ENCODE assay signal across 8 cellular contexts in genomic region chr6:44233560-44234100, GRCh38. TPM values are rescaled to one million over a fixed set of nuclear protein-coding genes. Genes with fewer than 3 reads are reported as not detected.
DNase-seq lines count a peak whose midpoint lies in the region; ATAC-seq and TF ChIP-seq lines count a peak whose summit lies in the region.
"Had no signal": no experiment of that assay in that cellular context is flagged by ENCODE, and none has a peak within 500 bp of the region (broad histone marks: within the 10 kb centered on the region; RNA-seq: fewer than 3 reads in every experiment).

No MANE protein-coding gene starts in this region.

- peaks cover 39% of the 10 kb centered on the region for H3K36me3 ChIP-seq in lower lobe of right lung
- H3K36me3 ChIP-seq: Peyer's patch had no signal

- peak overlapping the region; percentile 86 for H3K27ac ChIP-seq in caudate nucleus (ENCODE audit: low read depth, low read length)
- H3K27ac ChIP-seq in lower lobe of right lung = peak overlapping the region; percentile 53
- peak overlapping the region; percentile 79 for H3K27ac ChIP-seq in temporal lobe (ENCODE audit: low read depth, low read length)

- peaks cover 43% of the 10 kb centered on the region for H3K4me1 ChIP-seq in lower lobe of right lung

- no peak for TF ChIP-seq CTCF in lower lobe of right lung (IDR thresholded peaks at IDR 0.05)

- no peak for ATAC-seq in lower lobe of right lung

- H3K4me3 ChIP-seq in lower lobe of right lung = no peak overlapping the region
- H3K4me3 ChIP-seq: Peyer's patch had no signal

- no peaks in the 10 kb centered on the region for H3K27me3 ChIP-seq in lower lobe of right lung (ENCODE audit: low read depth)
- H3K27me3 ChIP-seq: Peyer's patch had no signal

- intact Hi-C loops in lower lobe of right lung (cut with DNase I) = loop anchor here (10.0 kb wide), 1 partner anchor 59 kb away; no protein-coding TSS in a partner anchor

- DNase-seq in MV-4-11 (lab: John Stamatoyannopoulos, UW) = peak; percentile 75
- DNase-seq in caudate nucleus (lab: John Stamatoyannopoulos, UW) = peak in 1 of 61 donors; percentile 55
- peak; percentile 38 for DNase-seq in lower lobe of right lung
- DNase-seq in NCI-H82 treated with DMSO at 0.1 percent for 48 hours (lab: John Stamatoyannopoulos, UW; ENCODE audit: unreplicated experiment) = no peak
- no peak for DNase-seq in T1000 (lab: John Stamatoyannopoulos, UW)
- DNase-seq in stimulated activated CD4-positive, alpha-beta T cell treated with anti-CD3 and anti-CD28 coated beads, Interleukin-4, amount 100 ng/mL, for 4 hours = no peak

- H3K9me3 ChIP-seq in lower lobe of right lung = no peaks in the 10 kb centered on the region
- H3K9me3 ChIP-seq: Peyer's patch had no signal

RNA-seq across cellular contexts. Expression of gene SLC29A1, which starts 10.2 kb away (rescaled TPM):
- total RNA-seq in lower lobe of right lung (36.2 TPM), temporal lobe (5.4 TPM)

RNA-seq across cellular contexts. Expression of gene HSP90AB1, which starts 13.3 kb away (rescaled TPM):
- total RNA-seq in lower lobe of right lung = 680 TPM
- total RNA-seq in temporal lobe = 440 TPM

RNA-seq across cellular contexts. Expression of gene MYMX, which starts 16.9 kb away (rescaled TPM):
- not detected for total RNA-seq in lower lobe of right lung
- total RNA-seq in temporal lobe = not detected
- total RNA-seq: Peyer's patch had no signal

RNA-seq across cellular contexts. Expression of gene SLC35B2, which starts 23.7 kb away (rescaled TPM):
- total RNA-seq in lower lobe of right lung = 23.8 TPM
- 23.8 TPM for total RNA-seq in temporal lobe

RNA-seq across cellular contexts. Expression of gene NFKBIE, which starts 31.7 kb away (rescaled TPM):
- total RNA-seq in lower lobe of right lung (10.4 TPM), temporal lobe (8.1 TPM)

Comparison
In these comparisons a context has a peak if more than half of its experiments do, and no peak if none do; other contexts are left out.
1. DNase-seq: peak in MV-4-11 (single experiment) and lower lobe of right lung (single experiment); none in NCI-H82 treated with DMSO at 0.1 percent for 48 hours (single experiment), T1000 (single experiment) and stimulated activated CD4-positive, alpha-beta T cell treated with anti-CD3 and anti-CD28 coated beads, Interleukin-4, amount 100 ng/mL, for 4 hours (0 of 2).
2. Peak in every context shown above with its lines, with median percentiles within 50 percentile points of each other: H3K27ac ChIP-seq.